ENCODE assay signal across 1 cellular context in the genomic region with DNA sequence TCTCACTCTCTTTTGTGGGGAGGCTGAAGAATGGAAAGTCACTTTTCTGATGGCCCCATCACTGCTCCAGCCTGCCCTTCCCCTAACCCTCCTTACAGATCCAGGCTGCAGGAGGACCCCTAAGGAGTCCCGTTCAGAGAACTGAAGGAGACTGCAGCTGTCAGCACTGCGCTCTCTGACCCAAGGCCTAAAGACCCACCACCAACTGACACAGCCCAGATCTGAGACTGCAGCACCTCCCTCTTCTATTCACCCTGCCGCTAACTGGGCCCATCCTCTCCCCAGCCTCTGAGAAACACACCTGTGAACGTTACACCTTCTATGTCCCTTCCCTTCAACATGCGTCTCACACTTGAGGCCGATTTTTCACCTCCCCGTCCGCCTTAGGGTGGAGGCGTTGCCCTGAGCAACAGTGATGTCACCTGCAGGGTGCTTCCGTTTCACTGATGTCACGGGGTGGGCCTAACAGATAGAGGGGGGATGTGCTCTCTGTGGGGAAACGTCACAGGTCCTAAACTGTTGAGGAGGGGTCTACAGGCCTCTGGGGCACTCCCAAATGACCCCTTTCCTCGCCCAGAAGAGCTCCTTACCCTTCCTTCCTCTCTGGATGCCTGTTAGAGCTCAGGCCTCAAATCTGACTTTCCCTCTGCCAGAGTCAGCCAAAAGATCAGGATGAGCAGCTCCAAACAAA.
TF ChIP-seq lines count a peak whose summit lies in the region.

No MANE protein-coding gene starts in this region.

TF ChIP-seq in K562, 482 proteins besides CTCF, POLR2A, EP300 and RAD21 (continued from another document and continues in another):
- TF ChIP-seq, protein P1, sequence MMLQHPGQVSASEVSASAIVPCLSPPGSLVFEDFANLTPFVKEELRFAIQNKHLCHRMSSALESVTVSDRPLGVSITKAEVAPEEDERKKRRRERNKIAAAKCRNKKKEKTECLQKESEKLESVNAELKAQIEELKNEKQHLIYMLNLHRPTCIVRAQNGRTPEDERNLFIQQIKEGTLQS (IDR thresholded peaks at IDR 0.05), result peak; percentile 73
- TF ChIP-seq, protein P1 (CRISPR knock-in tag; conservative IDR thresholded peaks at IDR 0.05), result no peak
- TF ChIP-seq CREB1 (IDR thresholded peaks at IDR 0.05), result peak; percentile 91
- peak; percentile 48; the same call in 1 of the 2 replicates for TF ChIP-seq CREB1 (CRISPR knock-in tag; IDR thresholded peaks at IDR 0.05)
- peak; percentile 91 for TF ChIP-seq RFX1 (IDR thresholded peaks at IDR 0.05)
- TF ChIP-seq PHF21A (IDR thresholded peaks at IDR 0.05; ENCODE audit: borderline replicate concordance, low read depth), result no peak
- TF ChIP-seq CREM (IDR thresholded peaks at IDR 0.05; ENCODE audit: low read depth), result peak; percentile 89
- TF ChIP-seq, protein P2, sequence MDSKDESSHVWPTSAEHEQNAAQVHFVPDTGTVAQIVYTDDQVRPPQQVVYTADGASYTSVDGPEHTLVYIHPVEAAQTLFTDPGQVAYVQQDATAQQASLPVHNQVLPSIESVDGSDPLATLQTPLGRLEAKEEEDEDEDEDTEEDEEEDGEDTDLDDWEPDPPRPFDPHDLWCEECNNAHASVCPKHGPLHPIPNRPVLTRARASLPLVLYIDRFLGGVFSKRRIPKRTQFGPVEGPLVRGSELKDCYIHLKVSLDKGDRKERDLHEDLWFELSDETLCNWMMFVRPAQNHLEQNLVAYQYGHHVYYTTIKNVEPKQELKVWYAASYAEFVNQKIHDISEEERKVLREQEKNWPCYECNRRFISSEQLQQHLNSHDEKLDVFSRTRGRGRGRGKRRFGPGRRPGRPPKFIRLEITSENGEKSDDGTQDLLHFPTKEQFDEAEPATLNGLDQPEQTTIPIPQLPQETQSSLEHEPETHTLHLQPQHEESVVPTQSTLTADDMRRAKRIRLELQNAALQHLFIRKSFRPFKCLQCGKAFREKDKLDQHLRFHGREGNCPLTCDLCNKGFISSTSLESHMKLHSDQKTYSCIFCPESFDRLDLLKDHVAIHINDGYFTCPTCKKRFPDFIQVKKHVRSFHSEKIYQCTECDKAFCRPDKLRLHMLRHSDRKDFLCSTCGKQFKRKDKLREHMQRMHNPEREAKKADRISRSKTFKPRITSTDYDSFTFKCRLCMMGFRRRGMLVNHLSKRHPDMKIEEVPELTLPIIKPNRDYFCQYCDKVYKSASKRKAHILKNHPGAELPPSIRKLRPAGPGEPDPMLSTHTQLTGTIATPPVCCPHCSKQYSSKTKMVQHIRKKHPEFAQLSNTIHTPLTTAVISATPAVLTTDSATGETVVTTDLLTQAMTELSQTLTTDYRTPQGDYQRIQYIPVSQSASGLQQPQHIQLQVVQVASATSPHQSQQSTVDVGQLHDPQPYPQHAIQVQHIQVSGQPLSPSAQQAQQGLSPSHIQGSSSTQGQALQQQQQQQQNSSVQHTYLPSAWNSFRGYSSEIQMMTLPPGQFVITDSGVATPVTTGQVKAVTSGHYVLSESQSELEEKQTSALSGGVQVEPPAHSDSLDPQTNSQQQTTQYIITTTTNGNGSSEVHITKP (IDR thresholded peaks at IDR 0.05; ENCODE audit: partially characterized antibody), result peak; percentile 97
- TF ChIP-seq NR3C1 (CRISPR knock-in tag; IDR thresholded peaks at IDR 0.05), result no peak
- TF ChIP-seq ZNF347 (CRISPR knock-in tag; IDR thresholded peaks at IDR 0.05; ENCODE audit: low read depth), result no peak
- no peak for TF ChIP-seq THRAP3 (IDR thresholded peaks at IDR 0.05; ENCODE audit: borderline replicate concordance)
- TF ChIP-seq SRSF3 (IDR thresholded peaks at IDR 0.05; ENCODE audit: insufficient read depth, low read length), result no peak
- TF ChIP-seq NFXL1 (CRISPR knock-in tag; IDR thresholded peaks at IDR 0.05), result no peak
- 0 out of 4 replicates have a peak, but pooled peaks of 1 of the 2 experiments have one; percentile 6 for TF ChIP-seq RCOR1 (IDR thresholded peaks at IDR 0.05; ENCODE audit: borderline replicate concordance in 1 of 2, low read depth in 2 of 2, low read length in 2 of 2)
- no peak for TF ChIP-seq STAT5B (CRISPR knock-in tag; IDR thresholded peaks at IDR 0.05)
- TF ChIP-seq RBM25 (IDR thresholded peaks at IDR 0.05; ENCODE audit: low read depth, low read length, severe bottlenecking), result no peak
- no peak for TF ChIP-seq MTF1 (CRISPR knock-in tag; IDR thresholded peaks at IDR 0.05; ENCODE audit: borderline replicate concordance)
- no peak for TF ChIP-seq ZNF586 (CRISPR knock-in tag; conservative IDR thresholded peaks at IDR 0.05)
- no peak for TF ChIP-seq KDM1A (IDR thresholded peaks at IDR 0.05)
- no peak for TF ChIP-seq HDAC8 (tag; IDR thresholded peaks at IDR 0.05)
- no peak for TF ChIP-seq ZNF696 (CRISPR knock-in tag; conservative IDR thresholded peaks at IDR 0.05)
- TF ChIP-seq MYNN (IDR thresholded peaks at IDR 0.05), result no peak
- TF ChIP-seq MYNN (CRISPR knock-in tag; IDR thresholded peaks at IDR 0.05), result no peak
- TF ChIP-seq FOXJ3 (CRISPR knock-in tag; IDR thresholded peaks at IDR 0.05), result no peak
- TF ChIP-seq SIX5 (IDR thresholded peaks at IDR 0.05; ENCODE audit: borderline replicate concordance in 1 of 2, insufficient read depth in 1 of 2, low read depth in 1 of 2, low read length in 2 of 2), result no peak
- TF ChIP-seq SMAD4 (CRISPR knock-in tag; conservative IDR thresholded peaks at IDR 0.05), result no peak
- TF ChIP-seq, protein P3, sequence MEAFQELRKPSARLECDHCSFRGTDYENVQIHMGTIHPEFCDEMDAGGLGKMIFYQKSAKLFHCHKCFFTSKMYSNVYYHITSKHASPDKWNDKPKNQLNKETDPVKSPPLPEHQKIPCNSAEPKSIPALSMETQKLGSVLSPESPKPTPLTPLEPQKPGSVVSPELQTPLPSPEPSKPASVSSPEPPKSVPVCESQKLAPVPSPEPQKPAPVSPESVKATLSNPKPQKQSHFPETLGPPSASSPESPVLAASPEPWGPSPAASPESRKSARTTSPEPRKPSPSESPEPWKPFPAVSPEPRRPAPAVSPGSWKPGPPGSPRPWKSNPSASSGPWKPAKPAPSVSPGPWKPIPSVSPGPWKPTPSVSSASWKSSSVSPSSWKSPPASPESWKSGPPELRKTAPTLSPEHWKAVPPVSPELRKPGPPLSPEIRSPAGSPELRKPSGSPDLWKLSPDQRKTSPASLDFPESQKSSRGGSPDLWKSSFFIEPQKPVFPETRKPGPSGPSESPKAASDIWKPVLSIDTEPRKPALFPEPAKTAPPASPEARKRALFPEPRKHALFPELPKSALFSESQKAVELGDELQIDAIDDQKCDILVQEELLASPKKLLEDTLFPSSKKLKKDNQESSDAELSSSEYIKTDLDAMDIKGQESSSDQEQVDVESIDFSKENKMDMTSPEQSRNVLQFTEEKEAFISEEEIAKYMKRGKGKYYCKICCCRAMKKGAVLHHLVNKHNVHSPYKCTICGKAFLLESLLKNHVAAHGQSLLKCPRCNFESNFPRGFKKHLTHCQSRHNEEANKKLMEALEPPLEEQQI (IDR thresholded peaks at IDR 0.05), result no peak
- TF ChIP-seq, protein P4, sequence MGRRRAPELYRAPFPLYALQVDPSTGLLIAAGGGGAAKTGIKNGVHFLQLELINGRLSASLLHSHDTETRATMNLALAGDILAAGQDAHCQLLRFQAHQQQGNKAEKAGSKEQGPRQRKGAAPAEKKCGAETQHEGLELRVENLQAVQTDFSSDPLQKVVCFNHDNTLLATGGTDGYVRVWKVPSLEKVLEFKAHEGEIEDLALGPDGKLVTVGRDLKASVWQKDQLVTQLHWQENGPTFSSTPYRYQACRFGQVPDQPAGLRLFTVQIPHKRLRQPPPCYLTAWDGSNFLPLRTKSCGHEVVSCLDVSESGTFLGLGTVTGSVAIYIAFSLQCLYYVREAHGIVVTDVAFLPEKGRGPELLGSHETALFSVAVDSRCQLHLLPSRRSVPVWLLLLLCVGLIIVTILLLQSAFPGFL (CRISPR knock-in tag; IDR thresholded peaks at IDR 0.05), result no peak
- no peak for TF ChIP-seq KLF13 (tag; IDR thresholded peaks at IDR 0.05; ENCODE audit: borderline replicate concordance, low read depth)
- TF ChIP-seq ARHGAP35 (IDR thresholded peaks at IDR 0.05; ENCODE audit: partially characterized antibody), result no peak
- TF ChIP-seq, protein P5, sequence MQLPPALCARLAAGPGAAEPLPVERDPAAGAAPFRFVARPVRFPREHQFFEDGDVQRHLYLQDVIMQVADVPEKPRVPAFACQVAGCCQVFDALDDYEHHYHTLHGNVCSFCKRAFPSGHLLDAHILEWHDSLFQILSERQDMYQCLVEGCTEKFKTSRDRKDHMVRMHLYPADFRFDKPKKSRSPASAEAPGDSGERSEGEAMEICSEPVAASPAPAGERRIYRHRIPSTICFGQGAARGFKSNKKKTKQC (CRISPR knock-in tag; IDR thresholded peaks at IDR 0.05), result no peak
- TF ChIP-seq FOXK2 (conservative IDR thresholded peaks at IDR 0.05 in 1 of 2, IDR thresholded peaks at IDR 0.05 in 1 of 2; ENCODE audit: low read depth in 2 of 2), result peak in 1 of 2 experiments; percentile 49; a peak in 1 of 4 replicates
- TF ChIP-seq CHD4 (IDR thresholded peaks at IDR 0.05; ENCODE audit: insufficient read depth, insufficient replicate concordance, low read depth, low read length, poor library complexity, severe bottlenecking), result no peak
- no peak for TF ChIP-seq ATF1 (CRISPR knock-in tag; IDR thresholded peaks at IDR 0.05)
- TF ChIP-seq ATF1 (tag; IDR thresholded peaks at IDR 0.05), result peak; percentile 87
- TF ChIP-seq SAP30 (IDR thresholded peaks at IDR 0.05; ENCODE audit: borderline replicate concordance, insufficient read depth, low read depth, low read length, poor library complexity, severe bottlenecking), result no peak
- TF ChIP-seq, protein P6, sequence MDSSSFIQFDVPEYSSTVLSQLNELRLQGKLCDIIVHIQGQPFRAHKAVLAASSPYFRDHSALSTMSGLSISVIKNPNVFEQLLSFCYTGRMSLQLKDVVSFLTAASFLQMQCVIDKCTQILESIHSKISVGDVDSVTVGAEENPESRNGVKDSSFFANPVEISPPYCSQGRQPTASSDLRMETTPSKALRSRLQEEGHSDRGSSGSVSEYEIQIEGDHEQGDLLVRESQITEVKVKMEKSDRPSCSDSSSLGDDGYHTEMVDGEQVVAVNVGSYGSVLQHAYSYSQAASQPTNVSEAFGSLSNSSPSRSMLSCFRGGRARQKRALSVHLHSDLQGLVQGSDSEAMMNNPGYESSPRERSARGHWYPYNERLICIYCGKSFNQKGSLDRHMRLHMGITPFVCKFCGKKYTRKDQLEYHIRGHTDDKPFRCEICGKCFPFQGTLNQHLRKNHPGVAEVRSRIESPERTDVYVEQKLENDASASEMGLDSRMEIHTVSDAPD (CRISPR knock-in tag; IDR thresholded peaks at IDR 0.05), result no peak
- no peak for TF ChIP-seq CHD1 (IDR thresholded peaks at IDR 0.05; ENCODE audit: low read length)
- 0 out of 2 replicates have a peak, but pooled peaks have one; percentile 34 for TF ChIP-seq ZBTB7A (IDR thresholded peaks at IDR 0.05; ENCODE audit: borderline replicate concordance, control insufficient read depth, low read depth, low read length)
- no peak for TF ChIP-seq POLR2H (tag; IDR thresholded peaks at IDR 0.05; ENCODE audit: low read depth)
- TF ChIP-seq HDAC3 (IDR thresholded peaks at IDR 0.05; ENCODE audit: borderline replicate concordance, partially characterized antibody), result no peak
- no peak for TF ChIP-seq MCM7 (IDR thresholded peaks at IDR 0.05)
- no peak for TF ChIP-seq SNRNP70 (optimal IDR thresholded peaks at IDR 0.05; ENCODE audit: low read depth, low read length)
- no peak for TF ChIP-seq NUFIP1 (IDR thresholded peaks at IDR 0.05; ENCODE audit: partially characterized antibody)
- no peak for TF ChIP-seq EGR1 (conservative IDR thresholded peaks at IDR 0.05)
- peak; percentile 25; the same call in 1 of the 2 replicates for TF ChIP-seq NCOA1 (IDR thresholded peaks at IDR 0.05; ENCODE audit: low read depth)
- TF ChIP-seq MED1 (CRISPR knock-in tag; IDR thresholded peaks at IDR 0.05; ENCODE audit: borderline replicate concordance), result no peak
- TF ChIP-seq, protein P7, sequence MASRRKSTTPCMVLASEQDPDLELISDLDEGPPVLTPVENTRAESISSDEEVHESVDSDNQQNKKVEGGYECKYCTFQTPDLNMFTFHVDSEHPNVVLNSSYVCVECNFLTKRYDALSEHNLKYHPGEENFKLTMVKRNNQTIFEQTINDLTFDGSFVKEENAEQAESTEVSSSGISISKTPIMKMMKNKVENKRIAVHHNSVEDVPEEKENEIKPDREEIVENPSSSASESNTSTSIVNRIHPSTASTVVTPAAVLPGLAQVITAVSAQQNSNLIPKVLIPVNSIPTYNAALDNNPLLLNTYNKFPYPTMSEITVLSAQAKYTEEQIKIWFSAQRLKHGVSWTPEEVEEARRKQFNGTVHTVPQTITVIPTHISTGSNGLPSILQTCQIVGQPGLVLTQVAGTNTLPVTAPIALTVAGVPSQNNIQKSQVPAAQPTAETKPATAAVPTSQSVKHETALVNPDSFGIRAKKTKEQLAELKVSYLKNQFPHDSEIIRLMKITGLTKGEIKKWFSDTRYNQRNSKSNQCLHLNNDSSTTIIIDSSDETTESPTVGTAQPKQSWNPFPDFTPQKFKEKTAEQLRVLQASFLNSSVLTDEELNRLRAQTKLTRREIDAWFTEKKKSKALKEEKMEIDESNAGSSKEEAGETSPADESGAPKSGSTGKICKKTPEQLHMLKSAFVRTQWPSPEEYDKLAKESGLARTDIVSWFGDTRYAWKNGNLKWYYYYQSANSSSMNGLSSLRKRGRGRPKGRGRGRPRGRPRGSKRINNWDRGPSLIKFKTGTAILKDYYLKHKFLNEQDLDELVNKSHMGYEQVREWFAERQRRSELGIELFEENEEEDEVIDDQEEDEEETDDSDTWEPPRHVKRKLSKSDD (conservative IDR thresholded peaks at IDR 0.05; ENCODE audit: low read length), result no peak
- TF ChIP-seq, protein P8, sequence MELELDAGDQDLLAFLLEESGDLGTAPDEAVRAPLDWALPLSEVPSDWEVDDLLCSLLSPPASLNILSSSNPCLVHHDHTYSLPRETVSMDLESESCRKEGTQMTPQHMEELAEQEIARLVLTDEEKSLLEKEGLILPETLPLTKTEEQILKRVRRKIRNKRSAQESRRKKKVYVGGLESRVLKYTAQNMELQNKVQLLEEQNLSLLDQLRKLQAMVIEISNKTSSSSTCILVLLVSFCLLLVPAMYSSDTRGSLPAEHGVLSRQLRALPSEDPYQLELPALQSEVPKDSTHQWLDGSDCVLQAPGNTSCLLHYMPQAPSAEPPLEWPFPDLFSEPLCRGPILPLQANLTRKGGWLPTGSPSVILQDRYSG (tag; conservative IDR thresholded peaks at IDR 0.05; ENCODE audit: low read depth), result no peak
- TF ChIP-seq, protein P9, sequence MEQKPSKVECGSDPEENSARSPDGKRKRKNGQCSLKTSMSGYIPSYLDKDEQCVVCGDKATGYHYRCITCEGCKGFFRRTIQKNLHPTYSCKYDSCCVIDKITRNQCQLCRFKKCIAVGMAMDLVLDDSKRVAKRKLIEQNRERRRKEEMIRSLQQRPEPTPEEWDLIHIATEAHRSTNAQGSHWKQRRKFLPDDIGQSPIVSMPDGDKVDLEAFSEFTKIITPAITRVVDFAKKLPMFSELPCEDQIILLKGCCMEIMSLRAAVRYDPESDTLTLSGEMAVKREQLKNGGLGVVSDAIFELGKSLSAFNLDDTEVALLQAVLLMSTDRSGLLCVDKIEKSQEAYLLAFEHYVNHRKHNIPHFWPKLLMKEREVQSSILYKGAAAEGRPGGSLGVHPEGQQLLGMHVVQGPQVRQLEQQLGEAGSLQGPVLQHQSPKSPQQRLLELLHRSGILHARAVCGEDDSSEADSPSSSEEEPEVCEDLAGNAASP (IDR thresholded peaks at IDR 0.05), result no peak
- 0 out of 2 replicates have a peak, but pooled peaks have one; percentile 22 for TF ChIP-seq ETV1 (tag; conservative IDR thresholded peaks at IDR 0.05; ENCODE audit: low read depth)
- TF ChIP-seq JUND (IDR thresholded peaks at IDR 0.05; ENCODE audit: borderline replicate concordance, low read depth, low read length), result peak; percentile 43; the same call in 1 of the 2 replicates
- TF ChIP-seq JUND (tag; IDR thresholded peaks at IDR 0.05; ENCODE audit: borderline replicate concordance, low read depth, low read length), result no peak
